ENCODE assay signal across 1 cellular context in the genomic region with DNA sequence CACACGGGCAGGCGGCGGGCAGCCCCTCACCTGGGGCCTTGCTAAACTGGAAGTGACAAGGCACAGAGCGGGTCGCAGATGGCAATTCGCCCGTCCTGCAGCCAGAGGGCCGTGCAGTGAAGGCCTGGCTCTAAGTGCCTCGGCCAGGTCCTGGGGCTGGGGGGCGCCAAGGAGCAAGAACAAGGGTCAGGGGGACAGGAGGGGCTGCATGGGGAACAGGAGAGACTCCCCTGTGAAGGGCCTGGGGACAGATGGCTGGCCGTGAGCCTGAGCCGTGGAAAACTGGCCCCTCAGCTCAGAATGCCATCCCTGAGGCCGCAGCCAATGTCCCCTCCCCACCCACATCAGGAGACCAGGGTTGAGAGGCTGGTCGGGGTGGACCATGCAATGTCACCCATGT.
TF ChIP-seq lines count a peak whose summit lies in the region.

No MANE protein-coding gene starts in this region.

TF ChIP-seq in GM23338, 12 proteins besides CTCF, POLR2A, EP300 and RAD21:
- no peak for TF ChIP-seq POLR2AphosphoS5 (IDR thresholded peaks at IDR 0.05; ENCODE audit: low read depth)
- TF ChIP-seq EZH2 (IDR thresholded peaks at IDR 0.05; ENCODE audit: low read depth, unreplicated experiment): no peak
- TF ChIP-seq, protein P1, sequence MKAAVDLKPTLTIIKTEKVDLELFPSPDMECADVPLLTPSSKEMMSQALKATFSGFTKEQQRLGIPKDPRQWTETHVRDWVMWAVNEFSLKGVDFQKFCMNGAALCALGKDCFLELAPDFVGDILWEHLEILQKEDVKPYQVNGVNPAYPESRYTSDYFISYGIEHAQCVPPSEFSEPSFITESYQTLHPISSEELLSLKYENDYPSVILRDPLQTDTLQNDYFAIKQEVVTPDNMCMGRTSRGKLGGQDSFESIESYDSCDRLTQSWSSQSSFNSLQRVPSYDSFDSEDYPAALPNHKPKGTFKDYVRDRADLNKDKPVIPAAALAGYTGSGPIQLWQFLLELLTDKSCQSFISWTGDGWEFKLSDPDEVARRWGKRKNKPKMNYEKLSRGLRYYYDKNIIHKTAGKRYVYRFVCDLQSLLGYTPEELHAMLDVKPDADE (IDR thresholded peaks at IDR 0.05): no peak
TF ChIP-seq in GM23338: peak in this region for 0.
